In the genomic region with DNA sequence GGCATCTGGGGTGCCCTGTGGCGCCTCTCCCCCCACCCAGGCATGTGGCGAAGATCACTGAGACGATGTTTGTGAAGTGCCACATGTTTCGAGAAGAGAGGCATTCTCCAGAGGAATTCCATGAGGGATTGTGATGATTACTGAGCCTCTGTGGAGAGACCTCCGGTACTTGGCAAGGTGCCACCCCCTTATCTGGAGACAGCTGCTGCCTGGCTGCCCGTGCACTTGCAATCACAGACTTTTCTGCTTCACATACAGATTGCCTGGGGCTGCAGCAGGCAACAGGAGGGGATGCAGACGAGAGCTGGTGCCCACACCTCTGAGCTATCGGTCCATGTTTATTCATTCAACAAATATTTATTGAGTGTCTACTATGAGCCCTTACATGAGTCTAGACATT, we compare ENCODE assay signal across 1 cellular context.
A peak's percentile ranks its signal among the peaks of the same experiment; 100 is the strongest.
TF ChIP-seq lines count a peak whose summit lies in the region.

No MANE protein-coding gene starts in this region.

TF ChIP-seq in HEK293, 187 proteins besides CTCF, POLR2A, EP300 and RAD21 (continued from another document and continues in another):
- TF ChIP-seq ZNF274 (IDR thresholded peaks at IDR 0.05; ENCODE audit: low read length) (no peak), ZNF274 (tag by site-specific recombination; IDR thresholded peaks at IDR 0.05; ENCODE audit: borderline replicate concordance) (no peak), ZBTB48 (tag by site-specific recombination; IDR thresholded peaks at IDR 0.05) (no peak), ZNF626 (tag by site-specific recombination; IDR thresholded peaks at IDR 0.05) (no peak), ZNF560 (tag by site-specific recombination; IDR thresholded peaks at IDR 0.05; ENCODE audit: borderline replicate concordance) (no peak), KLF8 (tag by site-specific recombination; IDR thresholded peaks at IDR 0.05) (no peak), ZSCAN16 (tag by site-specific recombination; IDR thresholded peaks at IDR 0.05) (peak; percentile 90), ZNF335 (tag by site-specific recombination; conservative IDR thresholded peaks at IDR 0.05) (peak; percentile 60), ZNF350 (tag by site-specific recombination; IDR thresholded peaks at IDR 0.05) (no peak), ZNF514 (tag by site-specific recombination; IDR thresholded peaks at IDR 0.05) (no peak), ZNF544 (tag by site-specific recombination; IDR thresholded peaks at IDR 0.05) (0 out of 2 replicates have a peak, but pooled peaks have one; percentile 59), KLF10 (tag by site-specific recombination; IDR thresholded peaks at IDR 0.05) (no peak), ZXDB (tag by site-specific recombination; IDR thresholded peaks at IDR 0.05) (peak; percentile 33; the same call in 1 of the 2 replicates), TRIM28 (IDR thresholded peaks at IDR 0.05; ENCODE audit: borderline replicate concordance, low read length) (0 out of 2 replicates have a peak, but pooled peaks have one; percentile 34), ZNF837 (tag by site-specific recombination; IDR thresholded peaks at IDR 0.05) (no peak), FEZF1 (tag by site-specific recombination; IDR thresholded peaks at IDR 0.05) (peak; percentile 26; the same call in 1 of the 2 replicates), SETDB1 (IDR thresholded peaks at IDR 0.05; ENCODE audit: insufficient read length, low read length) (no peak), ZBTB20 (tag by site-specific recombination; IDR thresholded peaks at IDR 0.05) (peak; percentile 96), ZNF701 (tag by site-specific recombination; IDR thresholded peaks at IDR 0.05) (no peak), ZNF777 (tag by site-specific recombination; IDR thresholded peaks at IDR 0.05; ENCODE audit: borderline replicate concordance) (no peak), ZFHX2 (tag by site-specific recombination; conservative IDR thresholded peaks at IDR 0.05) (no peak), OSR2 (tag by site-specific recombination; IDR thresholded peaks at IDR 0.05) (no peak), ZNF266 (tag by site-specific recombination; IDR thresholded peaks at IDR 0.05; ENCODE audit: low read depth) (no peak), ZBTB1 (tag by site-specific recombination; IDR thresholded peaks at IDR 0.05) (no peak), MEIS1 (CRISPR knock-in tag; IDR thresholded peaks at IDR 0.05; ENCODE audit: borderline replicate concordance) (no peak), EGR2 (tag by site-specific recombination; IDR thresholded peaks at IDR 0.05; ENCODE audit: low read depth) (no peak), MZF1 (tag by site-specific recombination; IDR thresholded peaks at IDR 0.05; ENCODE audit: borderline replicate concordance) (peak; percentile 92; the same call in 1 of the 2 replicates), TCF7L2 (IDR thresholded peaks at IDR 0.05; ENCODE audit: borderline replicate concordance, low read depth, low read length) (no peak), ZNF707 (tag by site-specific recombination; IDR thresholded peaks at IDR 0.05) (no peak), WT1 (tag by site-specific recombination; IDR thresholded peaks at IDR 0.05) (no peak), ZNF596 (tag by site-specific recombination; IDR thresholded peaks at IDR 0.05) (no peak), ZNF610 (tag by site-specific recombination; IDR thresholded peaks at IDR 0.05; ENCODE audit: borderline replicate concordance) (no peak), GLIS1 (tag by site-specific recombination; IDR thresholded peaks at IDR 0.05) (no peak; the same call in 1 of the 2 replicates), ZNF623 (tag by site-specific recombination; IDR thresholded peaks at IDR 0.05) (no peak), ZNF324 (tag by site-specific recombination; IDR thresholded peaks at IDR 0.05) (no peak), ZNF660 (tag by site-specific recombination; IDR thresholded peaks at IDR 0.05) (peak; percentile 90; the same call in 1 of the 2 replicates), HOXC10 (CRISPR knock-in tag; IDR thresholded peaks at IDR 0.05) (no peak), ZNF585B (tag by site-specific recombination; IDR thresholded peaks at IDR 0.05) (no peak)
- TF ChIP-seq, protein P1, sequence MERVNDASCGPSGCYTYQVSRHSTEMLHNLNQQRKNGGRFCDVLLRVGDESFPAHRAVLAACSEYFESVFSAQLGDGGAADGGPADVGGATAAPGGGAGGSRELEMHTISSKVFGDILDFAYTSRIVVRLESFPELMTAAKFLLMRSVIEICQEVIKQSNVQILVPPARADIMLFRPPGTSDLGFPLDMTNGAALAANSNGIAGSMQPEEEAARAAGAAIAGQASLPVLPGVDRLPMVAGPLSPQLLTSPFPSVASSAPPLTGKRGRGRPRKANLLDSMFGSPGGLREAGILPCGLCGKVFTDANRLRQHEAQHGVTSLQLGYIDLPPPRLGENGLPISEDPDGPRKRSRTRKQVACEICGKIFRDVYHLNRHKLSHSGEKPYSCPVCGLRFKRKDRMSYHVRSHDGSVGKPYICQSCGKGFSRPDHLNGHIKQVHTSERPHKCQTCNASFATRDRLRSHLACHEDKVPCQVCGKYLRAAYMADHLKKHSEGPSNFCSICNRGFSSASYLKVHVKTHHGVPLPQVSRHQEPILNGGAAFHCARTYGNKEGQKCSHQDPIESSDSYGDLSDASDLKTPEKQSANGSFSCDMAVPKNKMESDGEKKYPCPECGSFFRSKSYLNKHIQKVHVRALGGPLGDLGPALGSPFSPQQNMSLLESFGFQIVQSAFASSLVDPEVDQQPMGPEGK (tag by site-specific recombination; IDR thresholded peaks at IDR 0.05): no peak
- TF ChIP-seq, protein P2, sequence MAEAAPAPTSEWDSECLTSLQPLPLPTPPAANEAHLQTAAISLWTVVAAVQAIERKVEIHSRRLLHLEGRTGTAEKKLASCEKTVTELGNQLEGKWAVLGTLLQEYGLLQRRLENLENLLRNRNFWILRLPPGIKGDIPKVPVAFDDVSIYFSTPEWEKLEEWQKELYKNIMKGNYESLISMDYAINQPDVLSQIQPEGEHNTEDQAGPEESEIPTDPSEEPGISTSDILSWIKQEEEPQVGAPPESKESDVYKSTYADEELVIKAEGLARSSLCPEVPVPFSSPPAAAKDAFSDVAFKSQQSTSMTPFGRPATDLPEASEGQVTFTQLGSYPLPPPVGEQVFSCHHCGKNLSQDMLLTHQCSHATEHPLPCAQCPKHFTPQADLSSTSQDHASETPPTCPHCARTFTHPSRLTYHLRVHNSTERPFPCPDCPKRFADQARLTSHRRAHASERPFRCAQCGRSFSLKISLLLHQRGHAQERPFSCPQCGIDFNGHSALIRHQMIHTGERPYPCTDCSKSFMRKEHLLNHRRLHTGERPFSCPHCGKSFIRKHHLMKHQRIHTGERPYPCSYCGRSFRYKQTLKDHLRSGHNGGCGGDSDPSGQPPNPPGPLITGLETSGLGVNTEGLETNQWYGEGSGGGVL (tag by site-specific recombination; IDR thresholded peaks at IDR 0.05): peak; percentile 55
- TF ChIP-seq, protein P3, sequence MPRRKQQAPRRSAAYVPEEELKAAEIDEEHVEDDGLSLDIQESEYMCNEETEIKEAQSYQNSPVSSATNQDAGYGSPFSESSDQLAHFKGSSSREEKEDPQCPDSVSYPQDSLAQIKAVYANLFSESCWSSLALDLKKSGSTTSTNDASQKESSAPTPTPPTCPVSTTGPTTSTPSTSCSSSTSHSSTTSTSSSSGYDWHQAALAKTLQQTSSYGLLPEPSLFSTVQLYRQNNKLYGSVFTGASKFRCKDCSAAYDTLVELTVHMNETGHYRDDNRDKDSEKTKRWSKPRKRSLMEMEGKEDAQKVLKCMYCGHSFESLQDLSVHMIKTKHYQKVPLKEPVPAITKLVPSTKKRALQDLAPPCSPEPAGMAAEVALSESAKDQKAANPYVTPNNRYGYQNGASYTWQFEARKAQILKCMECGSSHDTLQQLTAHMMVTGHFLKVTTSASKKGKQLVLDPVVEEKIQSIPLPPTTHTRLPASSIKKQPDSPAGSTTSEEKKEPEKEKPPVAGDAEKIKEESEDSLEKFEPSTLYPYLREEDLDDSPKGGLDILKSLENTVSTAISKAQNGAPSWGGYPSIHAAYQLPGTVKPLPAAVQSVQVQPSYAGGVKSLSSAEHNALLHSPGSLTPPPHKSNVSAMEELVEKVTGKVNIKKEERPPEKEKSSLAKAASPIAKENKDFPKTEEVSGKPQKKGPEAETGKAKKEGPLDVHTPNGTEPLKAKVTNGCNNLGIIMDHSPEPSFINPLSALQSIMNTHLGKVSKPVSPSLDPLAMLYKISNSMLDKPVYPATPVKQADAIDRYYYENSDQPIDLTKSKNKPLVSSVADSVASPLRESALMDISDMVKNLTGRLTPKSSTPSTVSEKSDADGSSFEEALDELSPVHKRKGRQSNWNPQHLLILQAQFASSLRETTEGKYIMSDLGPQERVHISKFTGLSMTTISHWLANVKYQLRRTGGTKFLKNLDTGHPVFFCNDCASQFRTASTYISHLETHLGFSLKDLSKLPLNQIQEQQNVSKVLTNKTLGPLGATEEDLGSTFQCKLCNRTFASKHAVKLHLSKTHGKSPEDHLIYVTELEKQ (tag by site-specific recombination; IDR thresholded peaks at IDR 0.05; ENCODE audit: borderline replicate concordance): no peak
- TF ChIP-seq, protein P4, sequence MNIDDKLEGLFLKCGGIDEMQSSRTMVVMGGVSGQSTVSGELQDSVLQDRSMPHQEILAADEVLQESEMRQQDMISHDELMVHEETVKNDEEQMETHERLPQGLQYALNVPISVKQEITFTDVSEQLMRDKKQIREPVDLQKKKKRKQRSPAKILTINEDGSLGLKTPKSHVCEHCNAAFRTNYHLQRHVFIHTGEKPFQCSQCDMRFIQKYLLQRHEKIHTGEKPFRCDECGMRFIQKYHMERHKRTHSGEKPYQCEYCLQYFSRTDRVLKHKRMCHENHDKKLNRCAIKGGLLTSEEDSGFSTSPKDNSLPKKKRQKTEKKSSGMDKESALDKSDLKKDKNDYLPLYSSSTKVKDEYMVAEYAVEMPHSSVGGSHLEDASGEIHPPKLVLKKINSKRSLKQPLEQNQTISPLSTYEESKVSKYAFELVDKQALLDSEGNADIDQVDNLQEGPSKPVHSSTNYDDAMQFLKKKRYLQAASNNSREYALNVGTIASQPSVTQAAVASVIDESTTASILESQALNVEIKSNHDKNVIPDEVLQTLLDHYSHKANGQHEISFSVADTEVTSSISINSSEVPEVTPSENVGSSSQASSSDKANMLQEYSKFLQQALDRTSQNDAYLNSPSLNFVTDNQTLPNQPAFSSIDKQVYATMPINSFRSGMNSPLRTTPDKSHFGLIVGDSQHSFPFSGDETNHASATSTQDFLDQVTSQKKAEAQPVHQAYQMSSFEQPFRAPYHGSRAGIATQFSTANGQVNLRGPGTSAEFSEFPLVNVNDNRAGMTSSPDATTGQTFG (tag by site-specific recombination; IDR thresholded peaks at IDR 0.05; ENCODE audit: borderline replicate concordance): no peak
- TF ChIP-seq, protein P5, sequence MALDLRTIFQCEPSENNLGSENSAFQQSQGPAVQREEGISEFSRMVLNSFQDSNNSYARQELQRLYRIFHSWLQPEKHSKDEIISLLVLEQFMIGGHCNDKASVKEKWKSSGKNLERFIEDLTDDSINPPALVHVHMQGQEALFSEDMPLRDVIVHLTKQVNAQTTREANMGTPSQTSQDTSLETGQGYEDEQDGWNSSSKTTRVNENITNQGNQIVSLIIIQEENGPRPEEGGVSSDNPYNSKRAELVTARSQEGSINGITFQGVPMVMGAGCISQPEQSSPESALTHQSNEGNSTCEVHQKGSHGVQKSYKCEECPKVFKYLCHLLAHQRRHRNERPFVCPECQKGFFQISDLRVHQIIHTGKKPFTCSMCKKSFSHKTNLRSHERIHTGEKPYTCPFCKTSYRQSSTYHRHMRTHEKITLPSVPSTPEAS (tag by site-specific recombination; IDR thresholded peaks at IDR 0.05): no peak
- TF ChIP-seq, protein P6, sequence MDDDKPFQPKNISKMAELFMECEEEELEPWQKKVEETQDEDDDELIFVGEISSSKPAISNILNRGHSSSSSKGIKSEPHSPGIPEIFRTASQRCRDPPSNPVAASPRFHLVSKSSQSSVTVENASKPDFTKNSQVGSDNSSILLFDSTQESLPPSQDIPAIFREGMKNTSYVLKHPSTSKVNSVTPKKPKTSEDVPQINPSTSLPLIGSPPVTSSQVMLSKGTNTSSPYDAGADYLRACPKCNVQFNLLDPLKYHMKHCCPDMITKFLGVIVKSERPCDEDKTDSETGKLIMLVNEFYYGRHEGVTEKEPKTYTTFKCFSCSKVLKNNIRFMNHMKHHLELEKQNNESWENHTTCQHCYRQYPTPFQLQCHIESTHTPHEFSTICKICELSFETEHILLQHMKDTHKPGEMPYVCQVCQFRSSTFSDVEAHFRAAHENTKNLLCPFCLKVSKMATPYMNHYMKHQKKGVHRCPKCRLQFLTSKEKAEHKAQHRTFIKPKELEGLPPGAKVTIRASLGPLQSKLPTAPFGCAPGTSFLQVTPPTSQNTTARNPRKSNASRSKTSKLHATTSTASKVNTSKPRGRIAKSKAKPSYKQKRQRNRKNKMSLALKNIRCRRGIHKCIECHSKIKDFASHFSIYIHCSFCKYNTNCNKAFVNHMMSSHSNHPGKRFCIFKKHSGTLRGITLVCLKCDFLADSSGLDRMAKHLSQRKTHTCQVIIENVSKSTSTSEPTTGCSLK (tag by site-specific recombination; IDR thresholded peaks at IDR 0.05): no peak
- TF ChIP-seq, protein P7, sequence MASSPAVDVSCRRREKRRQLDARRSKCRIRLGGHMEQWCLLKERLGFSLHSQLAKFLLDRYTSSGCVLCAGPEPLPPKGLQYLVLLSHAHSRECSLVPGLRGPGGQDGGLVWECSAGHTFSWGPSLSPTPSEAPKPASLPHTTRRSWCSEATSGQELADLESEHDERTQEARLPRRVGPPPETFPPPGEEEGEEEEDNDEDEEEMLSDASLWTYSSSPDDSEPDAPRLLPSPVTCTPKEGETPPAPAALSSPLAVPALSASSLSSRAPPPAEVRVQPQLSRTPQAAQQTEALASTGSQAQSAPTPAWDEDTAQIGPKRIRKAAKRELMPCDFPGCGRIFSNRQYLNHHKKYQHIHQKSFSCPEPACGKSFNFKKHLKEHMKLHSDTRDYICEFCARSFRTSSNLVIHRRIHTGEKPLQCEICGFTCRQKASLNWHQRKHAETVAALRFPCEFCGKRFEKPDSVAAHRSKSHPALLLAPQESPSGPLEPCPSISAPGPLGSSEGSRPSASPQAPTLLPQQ (tag by site-specific recombination; IDR thresholded peaks at IDR 0.05): peak; percentile 36; the same call in 1 of the 2 replicates
